ENCODE assay signal across 11 cellular contexts in genomic region chr3:186609247-186609868, GRCh38. TPM values are rescaled to one million over a fixed set of nuclear protein-coding genes. Genes with fewer than 3 reads are reported as not detected.
DNase-seq lines count a peak whose midpoint lies in the region; ATAC-seq and TF ChIP-seq lines count a peak whose summit lies in the region.
"Had no signal": no experiment of that assay in that cellular context is flagged by ENCODE, and none has a peak within 500 bp of the region (broad histone marks: within the 10 kb centered on the region; RNA-seq: fewer than 3 reads in every experiment).

No MANE protein-coding gene starts in this region.

- no peaks in the 10 kb centered on the region for H3K9me3 ChIP-seq in A673 (ENCODE audit: low read depth, low read length, poor library complexity, severe bottlenecking)
- H3K9me3 ChIP-seq: neutrophil had no signal

- ATAC-seq in HG02870 (IDR thresholded peaks at IDR 0.05; ENCODE audit: unreplicated experiment): no peak
- ATAC-seq in HG03442 (IDR thresholded peaks at IDR 0.05; ENCODE audit: unreplicated experiment): no peak

- CTCF ChIA-PET in A673 (lab: Charles Lee): no interaction called here

- no peak overlapping the region for H3K27ac ChIP-seq in A673 (ENCODE audit: low read depth, low read length, poor library complexity, severe bottlenecking)
- H3K27ac ChIP-seq: neutrophil had no signal

- POLR2A ChIA-PET in A673 (lab: Charles Lee; ENCODE audit: low non-redundant PET): no interaction called here

- H3K4me1 ChIP-seq in A673 (ENCODE audit: insufficient read depth, low read length, poor library complexity, severe bottlenecking): peaks cover 19% of the 10 kb centered on the region

- no peaks in the 10 kb centered on the region for H3K36me3 ChIP-seq in A673 (ENCODE audit: insufficient read depth, low read length, poor library complexity, severe bottlenecking)
- H3K36me3 ChIP-seq: neutrophil had no signal

- no TSS peak for BruUV-seq in A673 (replicated peaks; lab: Mats Ljungman, UMichigan)

- H3K4me3 ChIP-seq in A673 (ENCODE audit: low read depth, low read length, poor library complexity, severe bottlenecking) (no peak overlapping the region), epithelial cell of proximal tubule (ENCODE audit: low read depth, low read length) (no peak overlapping the region)

- intact Hi-C loops in A673 (cut with micrococcal nuclease; ENCODE audit: unreplicated experiment): no loop called here

- no peaks in the 10 kb centered on the region for H3K27me3 ChIP-seq in A673 (replicated peaks; ENCODE audit: insufficient read depth, low read depth, low read length, poor library complexity)

- TF ChIP-seq CTCF in A673 (conservative IDR thresholded peaks at IDR 0.05; ENCODE audit: low read depth, low read length): peak; percentile 21; the same call in 1 of the 2 replicates
- peak; percentile 85 for TF ChIP-seq CTCF in epithelial cell of proximal tubule (conservative IDR thresholded peaks at IDR 0.05; ENCODE audit: low read depth, low read length)

- no peak for DNase-seq in A673 (ENCODE audit: low spot score)
- DNase-seq in GM03348 (ENCODE audit: low spot score): peak; percentile 20
- DNase-seq in NCI-H524 treated with DMSO at 0.1 percent for 48 hours (lab: John Stamatoyannopoulos, UW): peak; percentile 6
- DNase-seq in epithelial cell of proximal tubule (ENCODE audit: low read depth): no peak
- DNase-seq in NCI-H526 (lab: John Stamatoyannopoulos, UW): no peak
- DNase-seq in retina: no peak
- DNase-seq: T-helper 9 cell had no signal

RNA-seq across cellular contexts. Expression of gene AHSG, which starts 3.5 kb away (rescaled TPM):
- total RNA-seq in A673 (2021) (3.2 and 4.9 TPM in 2 replicates), epithelial cell of proximal tubule (not detected in 2 replicates)
- total RNA-seq: glomerular endothelial cell had no signal

RNA-seq across cellular contexts. Expression of gene FETUB, which starts 30.8 kb away (rescaled TPM):
- not detected in 2 replicates for total RNA-seq in A673 (2021)
- total RNA-seq in epithelial cell of proximal tubule: 0.36 TPM in 1 of 2 replicates, not detected in the other
- total RNA-seq: glomerular endothelial cell had no signal

RNA-seq across cellular contexts. Expression of gene DNAJB11, which starts 38.8 kb away (rescaled TPM):
- 94.1 and 103 TPM in 2 replicates for total RNA-seq in A673 (2021)
- total RNA-seq in epithelial cell of proximal tubule: 76.7 and 96.3 TPM in 2 replicates

RNA-seq across cellular contexts. Expression of gene TBCCD1, which starts 42.2 kb away (rescaled TPM):
- total RNA-seq in A673 (2021) (19.4 and 20.1 TPM in 2 replicates), epithelial cell of proximal tubule (10.8 and 14.9 TPM in 2 replicates)

RNA-seq across cellular contexts. Expression of gene HRG, which starts 56.5 kb away (rescaled TPM):
- total RNA-seq in A673 (2021) (not detected in 2 replicates), epithelial cell of proximal tubule (not detected in 2 replicates)
- total RNA-seq: glomerular endothelial cell had no signal

Comparison
In these comparisons a context has a peak if more than half of its experiments do, and no peak if none do; other contexts are left out.
1. DNase-seq: peak in GM03348 (single experiment) and NCI-H524 treated with DMSO at 0.1 percent for 48 hours (single experiment); none in A673 (single experiment), epithelial cell of proximal tubule (single experiment), NCI-H526 (0 of 2) and retina (single experiment).